ENCODE assay signal across 1 cellular context in genomic region chr18:525066-525797, GRCh38.
TF ChIP-seq lines count a peak whose summit lies in the region.

No MANE protein-coding gene starts in this region.

TF ChIP-seq in GM23338, 12 proteins besides CTCF, POLR2A, EP300 and RAD21 (continued from another document):
- TF ChIP-seq ZNF462 (CRISPR knock-in tag; IDR thresholded peaks at IDR 0.05) (no peak), ZNF114 (CRISPR knock-in tag; IDR thresholded peaks at IDR 0.05) (no peak), POLR2AphosphoS5 (IDR thresholded peaks at IDR 0.05; ENCODE audit: low read depth) (no peak), CREB1 (CRISPR knock-in tag; IDR thresholded peaks at IDR 0.05; ENCODE audit: low read depth) (no peak), JUNB (IDR thresholded peaks at IDR 0.05; ENCODE audit: unreplicated experiment) (no peak), NANOG (IDR thresholded peaks at IDR 0.05; ENCODE audit: borderline replicate concordance) (no peak)
